Comparison of ENCODE assay signal across 9 cellular contexts in the genomic region with DNA sequence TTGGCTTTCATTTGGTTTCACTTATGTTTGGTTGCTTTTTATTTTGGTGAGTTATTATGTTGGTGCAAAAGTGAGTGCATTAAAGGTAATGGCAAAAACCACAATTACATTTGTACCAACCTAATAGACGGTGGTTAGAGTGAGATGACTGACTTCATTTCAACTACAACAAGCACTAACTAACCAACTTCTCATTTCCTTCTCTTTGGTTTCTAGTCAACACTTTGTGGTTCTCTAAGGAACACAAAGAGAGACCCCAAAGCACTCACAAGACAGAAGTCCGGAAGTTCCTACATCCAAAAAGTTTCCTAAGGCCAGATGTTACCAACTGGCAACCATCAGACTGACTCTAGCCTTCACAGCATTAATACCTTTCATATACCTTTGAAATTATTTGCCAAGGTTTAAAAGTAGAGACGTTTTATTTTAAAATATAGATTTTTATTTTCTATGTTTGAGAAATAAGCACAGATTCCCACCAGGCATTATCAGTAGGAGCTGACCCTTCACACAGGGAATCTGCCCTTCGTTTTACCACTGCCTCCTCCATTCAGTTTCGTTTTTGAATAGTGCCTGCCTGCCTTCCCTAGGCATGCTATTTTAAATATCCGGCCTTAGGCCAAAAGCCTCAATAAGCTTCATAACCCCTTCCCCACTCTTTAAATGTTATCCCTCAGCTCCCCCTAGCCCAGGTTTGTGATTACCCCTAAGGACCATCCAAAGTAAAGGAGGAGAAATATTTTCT.
DNase-seq lines count a peak whose midpoint lies in the region; ATAC-seq lines count a peak whose summit lies in the region.
"Had no signal": no experiment of that assay in that cellular context is flagged by ENCODE, and none has a peak within 500 bp of the region (broad histone marks: within the 10 kb centered on the region; RNA-seq: fewer than 3 reads in every experiment).

No MANE protein-coding gene starts in this region.

- H3K4me3 Mint-ChIP-seq in effector memory CD8-positive, alpha-beta T cell, result peak overlapping the region; percentile 28 to 30

- in situ Hi-C loops in G401 (cut with HindIII; ENCODE audit: low sequenced_read_pairs), result no loop called here

- H3K27me3 Mint-ChIP-seq in effector memory CD8-positive, alpha-beta T cell, result no peaks in the 10 kb centered on the region

- no peaks in the 10 kb centered on the region for H3K9me3 Mint-ChIP-seq in effector memory CD8-positive, alpha-beta T cell

- H3K4me1 Mint-ChIP-seq in effector memory CD8-positive, alpha-beta T cell (ENCODE audit: low read depth in 2 of 2), result peaks cover 19 to 38% of the 10 kb centered on the region in 2 donors

- peak overlapping the region; percentile 80 to 85 for H3K27ac Mint-ChIP-seq in effector memory CD8-positive, alpha-beta T cell

- H3K36me3 Mint-ChIP-seq in effector memory CD8-positive, alpha-beta T cell (ENCODE audit: insufficient read depth), result peaks cover 5% of the 10 kb centered on the region

- peak in 1 of 3 experiments; percentile 18 for DNase-seq in effector memory CD8-positive, alpha-beta T cell
- DNase-seq in G401 (ENCODE audit: low spot score), result no peak
- DNase-seq in COLO829 (ENCODE audit: low spot score), result no peak
- no peak for DNase-seq in NK-92 treated with Interleukin-12 subunit alpha and Interleukin-12 subunit beta, amount 100 ng/mL, for 24 hours (lab: John Stamatoyannopoulos, UW)
- no peak for DNase-seq in NCI-H82 treated with DMSO at 0.1 percent for 48 hours (lab: John Stamatoyannopoulos, UW; ENCODE audit: unreplicated experiment)
- DNase-seq: NCI-H510A treated with DMSO at 0.1 percent for 48 hours had no signal

- ATAC-seq in GM18520 (IDR thresholded peaks at IDR 0.05; ENCODE audit: unreplicated experiment) (peak; percentile 50), GM21723 (IDR thresholded peaks at IDR 0.05; ENCODE audit: unreplicated experiment) (peak; percentile 73), HG03558 (IDR thresholded peaks at IDR 0.05; ENCODE audit: extremely low read depth, unreplicated experiment) (peak; percentile 53)
- peak; percentile 93 for ATAC-seq in effector memory CD8-positive, alpha-beta T cell (replicated peaks)
